In the genomic region with DNA sequence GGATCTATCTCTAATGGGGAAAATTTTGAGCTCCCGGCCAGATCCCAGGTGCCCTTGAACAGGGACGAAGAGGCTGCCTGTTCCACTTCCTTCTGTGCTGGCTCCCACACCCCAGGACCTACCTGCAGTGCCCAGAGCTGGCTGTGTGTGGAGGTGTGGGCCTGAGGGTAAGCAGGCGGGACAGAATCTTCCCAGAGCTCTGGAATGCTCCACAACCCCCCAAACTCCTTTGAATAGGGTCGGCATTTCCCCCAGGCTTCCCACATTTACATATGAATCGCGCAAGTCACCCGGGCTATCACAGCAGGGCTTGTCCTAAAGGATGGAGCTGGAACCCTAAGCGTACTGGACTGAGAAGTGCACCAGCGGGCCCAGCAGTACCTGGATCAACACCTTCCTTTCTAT, we compare ENCODE assay signal across 9 cellular contexts.
DNase-seq lines count a peak whose midpoint lies in the region; ATAC-seq and TF ChIP-seq lines count a peak whose summit lies in the region.
"Had no signal": no experiment of that assay in that cellular context is flagged by ENCODE, and none has a peak within 500 bp of the region (broad histone marks: within the 10 kb centered on the region; RNA-seq: fewer than 3 reads in every experiment).

No MANE protein-coding gene starts in this region.

- no peak for TF ChIP-seq CTCF in HEK293 (tag by site-specific recombination; IDR thresholded peaks at IDR 0.05)
- TF ChIP-seq CTCF in osteoblast (IDR thresholded peaks at IDR 0.05; ENCODE audit: extremely low read depth, low read depth, low read length), result no peak
- TF ChIP-seq CTCF in gastroesophageal sphincter (IDR thresholded peaks at IDR 0.05), result no peak

- H3K4me3 Mint-ChIP-seq in activated T-helper 17 cell treated with anti-CD3 and anti-CD28 coated beads, Interleukin-2, amount 50 U/mL, for 72 hours, result no peak overlapping the region

- H3K9me3 ChIP-seq in HEK293 (ENCODE audit: control insufficient read depth, insufficient read depth, low read depth, low read length), result no peaks in the 10 kb centered on the region
- no peaks in the 10 kb centered on the region for H3K9me3 ChIP-seq in osteoblast (ENCODE audit: low read depth, low read length)
- no peaks in the 10 kb centered on the region for H3K9me3 ChIP-seq in gastroesophageal sphincter

- H3K4me3 ChIP-seq in HEK293 (ENCODE audit: low read depth, low read length) (no peak overlapping the region), osteoblast (ENCODE audit: insufficient read depth, low read length) (no peak overlapping the region), gastroesophageal sphincter (no peak overlapping the region)

- H2AFZ ChIP-seq in osteoblast (ENCODE audit: low read length), result no peak overlapping the region

- DNase-seq in astrocyte of the hippocampus (ENCODE audit: low read depth, low spot score) (peak; percentile 89), iPS DF 4.7 (ENCODE audit: extremely low read depth, low spot score) (peak; percentile 99), osteoblast (ENCODE audit: insufficient read length, low spot score, missing footprints) (no peak), NCI-H1694 (lab: John Stamatoyannopoulos, UW) (no peak), HEK293T (ENCODE audit: extremely low spot score) (no peak)
- DNase-seq: NCI-H774 had no signal

- no peak for TF ChIP-seq EP300 in gastroesophageal sphincter (IDR thresholded peaks at IDR 0.05)

- peak overlapping the region; percentile 28; the same call in 1 of the 2 replicates for H3K27ac ChIP-seq in HEK293 (ENCODE audit: extremely low read depth, low read depth, low read length)
- H3K27ac ChIP-seq in osteoblast (ENCODE audit: low read depth, low read length), result peak overlapping the region; percentile 27
- peak overlapping the region in 1 of 4 donors; percentile 37 for H3K27ac ChIP-seq in gastroesophageal sphincter

- no peak for TF ChIP-seq POLR2A in gastroesophageal sphincter (IDR thresholded peaks at IDR 0.05)

- peaks cover 0 to 4% of the 10 kb centered on the region in 2 experiments; a peak in 1 of 3 replicates for H3K36me3 ChIP-seq in HEK293 (ENCODE audit: control insufficient read depth in 2 of 2, insufficient read depth in 1 of 2, low read length in 2 of 2)
- peaks cover 1% of the 10 kb centered on the region for H3K36me3 ChIP-seq in osteoblast (ENCODE audit: insufficient read depth, low read length)
- peaks cover 0 to 9% of the 10 kb centered on the region in 2 donors for H3K36me3 ChIP-seq in gastroesophageal sphincter

- CTCF ChIA-PET in HEK293 (lab: Yijun Ruan, JAX) (interaction anchor here (0.6 to 0.9 kb wide), 2 partner anchors 68 to 69 kb away, joined by 3 read pairs; no protein-coding TSS in a partner anchor), HEK293T (lab: Yijun Ruan, JAX) (interaction anchor here (1.5 to 1.7 kb wide), 2 partner anchors 68 to 95 kb away, joined by 4 read pairs; no protein-coding TSS in a partner anchor)

- no peak overlapping the region for H3K27ac Mint-ChIP-seq in activated T-helper 17 cell treated with anti-CD3 and anti-CD28 coated beads, Interleukin-2, amount 50 U/mL, for 72 hours

- POLR2A ChIA-PET in HEK293 (lab: Yijun Ruan, JAX), result no interaction called here
- POLR2A ChIA-PET in HEK293T (lab: Yijun Ruan, JAX), result interaction anchor here (1.2 kb wide), 1 partner anchor 96 kb away, joined by 3 read pairs; the partner anchor contains the start of gene DNMBP

- ATAC-seq in activated T-helper 17 cell treated with anti-CD3 and anti-CD28 coated beads, Interleukin-2, amount 50 U/mL, for 72 hours (replicated peaks), result no peak
- no peak for ATAC-seq in gastroesophageal sphincter

- H3K36me3 Mint-ChIP-seq in activated T-helper 17 cell treated with anti-CD3 and anti-CD28 coated beads, Interleukin-2, amount 50 U/mL, for 72 hours (ENCODE audit: low read depth), result no peaks in the 10 kb centered on the region

- peaks cover 6% of the 10 kb centered on the region; the same call in 1 of the 2 replicates for H3K4me1 ChIP-seq in HEK293 (ENCODE audit: control insufficient read depth, insufficient read depth, low read length)
- H3K4me1 ChIP-seq in osteoblast (ENCODE audit: insufficient read depth, low read length), result peaks cover 16% of the 10 kb centered on the region
- H3K4me1 ChIP-seq in gastroesophageal sphincter, result peaks cover 4 to 63% (median 8%) of the 10 kb centered on the region in 3 donors

- H3K4me2 ChIP-seq in osteoblast (ENCODE audit: insufficient read depth, low read length), result no peak overlapping the region

- no peaks in the 10 kb centered on the region for H3K9me3 Mint-ChIP-seq in activated T-helper 17 cell treated with anti-CD3 and anti-CD28 coated beads, Interleukin-2, amount 50 U/mL, for 72 hours

- no peaks in the 10 kb centered on the region for H3K27me3 Mint-ChIP-seq in activated T-helper 17 cell treated with anti-CD3 and anti-CD28 coated beads, Interleukin-2, amount 50 U/mL, for 72 hours

- H3K27me3 ChIP-seq in osteoblast (ENCODE audit: insufficient read depth, low read length) (no peaks in the 10 kb centered on the region), gastroesophageal sphincter (no peaks in the 10 kb centered on the region)

- H3K79me2 ChIP-seq in osteoblast (ENCODE audit: insufficient read depth, low read length), result peaks cover 90% of the 10 kb centered on the region

- no peaks in the 10 kb centered on the region for H4K20me1 ChIP-seq in osteoblast (ENCODE audit: insufficient read depth, low read length)

- WGBS in gastroesophageal sphincter (ENCODE audit: low coverage in 1 of 2), 2 donors, result 83% methylated on average over 7 of the region's 9 CpGs; no CpG with 5 or more reads in 1 of the 2 donors

- no peaks in the 10 kb centered on the region for H3K4me1 Mint-ChIP-seq in activated T-helper 17 cell treated with anti-CD3 and anti-CD28 coated beads, Interleukin-2, amount 50 U/mL, for 72 hours

TF ChIP-seq in HEK293, 187 proteins besides CTCF, POLR2A, EP300 and RAD21 (continues in another document):
- no peak for TF ChIP-seq OVOL3 (tag by site-specific recombination; IDR thresholded peaks at IDR 0.05)
- no peak for TF ChIP-seq ZNF843 (tag by site-specific recombination; IDR thresholded peaks at IDR 0.05)
- TF ChIP-seq ZBTB17 (tag by site-specific recombination; IDR thresholded peaks at IDR 0.05), result peak; percentile 46
- no peak for TF ChIP-seq ZNF776 (tag by site-specific recombination; IDR thresholded peaks at IDR 0.05; ENCODE audit: borderline replicate concordance)
- TF ChIP-seq, protein P1, sequence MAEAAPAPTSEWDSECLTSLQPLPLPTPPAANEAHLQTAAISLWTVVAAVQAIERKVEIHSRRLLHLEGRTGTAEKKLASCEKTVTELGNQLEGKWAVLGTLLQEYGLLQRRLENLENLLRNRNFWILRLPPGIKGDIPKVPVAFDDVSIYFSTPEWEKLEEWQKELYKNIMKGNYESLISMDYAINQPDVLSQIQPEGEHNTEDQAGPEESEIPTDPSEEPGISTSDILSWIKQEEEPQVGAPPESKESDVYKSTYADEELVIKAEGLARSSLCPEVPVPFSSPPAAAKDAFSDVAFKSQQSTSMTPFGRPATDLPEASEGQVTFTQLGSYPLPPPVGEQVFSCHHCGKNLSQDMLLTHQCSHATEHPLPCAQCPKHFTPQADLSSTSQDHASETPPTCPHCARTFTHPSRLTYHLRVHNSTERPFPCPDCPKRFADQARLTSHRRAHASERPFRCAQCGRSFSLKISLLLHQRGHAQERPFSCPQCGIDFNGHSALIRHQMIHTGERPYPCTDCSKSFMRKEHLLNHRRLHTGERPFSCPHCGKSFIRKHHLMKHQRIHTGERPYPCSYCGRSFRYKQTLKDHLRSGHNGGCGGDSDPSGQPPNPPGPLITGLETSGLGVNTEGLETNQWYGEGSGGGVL (tag by site-specific recombination; IDR thresholded peaks at IDR 0.05), result no peak
- peak; percentile 46; the same call in 1 of the 2 replicates for TF ChIP-seq ZNF501 (tag by site-specific recombination; IDR thresholded peaks at IDR 0.05)
- peak; percentile 58 for TF ChIP-seq IKZF3 (tag by site-specific recombination; IDR thresholded peaks at IDR 0.05)
- TF ChIP-seq TCF7L2 (IDR thresholded peaks at IDR 0.05; ENCODE audit: borderline replicate concordance, low read depth, low read length), result no peak

TF ChIP-seq in HEK293T, 16 proteins besides CTCF, POLR2A, EP300 and RAD21:
- TF ChIP-seq FOXM1 (IDR thresholded peaks at IDR 0.05; ENCODE audit: borderline replicate concordance), result no peak
- no peak for TF ChIP-seq NFRKB (IDR thresholded peaks at IDR 0.05)
- no peak for TF ChIP-seq LEF1 (IDR thresholded peaks at IDR 0.05; ENCODE audit: borderline replicate concordance)
- TF ChIP-seq ELF4 (IDR thresholded peaks at IDR 0.05), result no peak

Comparison
In these comparisons a context has a peak if more than half of its experiments do, and no peak if none do; other contexts are left out.
1. DNase-seq: peak in astrocyte of the hippocampus (single experiment) and iPS DF 4.7 (single experiment); none in osteoblast (single experiment), NCI-H1694 (single experiment) and HEK293T (single experiment).